Comparison of ENCODE assay signal across 8 cellular contexts in genomic region chr10:73785721-73786511, GRCh38. TPM values are rescaled to one million over a fixed set of nuclear protein-coding genes. Genes with fewer than 3 reads are reported as not detected.
DNase-seq lines count a peak whose midpoint lies in the region; ATAC-seq, FAIRE-seq and TF ChIP-seq lines count a peak whose summit lies in the region.

No MANE protein-coding gene starts in this region.

- no peaks in the 10 kb centered on the region for H3K27me3 ChIP-seq in lung (ENCODE audit: control insufficient read depth, insufficient read depth)

- peak; percentile 33 for ATAC-seq in GM19324 (IDR thresholded peaks at IDR 0.05; ENCODE audit: low FRiP score, unreplicated experiment)
- ATAC-seq in HG03558 (IDR thresholded peaks at IDR 0.05; ENCODE audit: extremely low read depth, unreplicated experiment): peak; percentile 4
- ATAC-seq in lung (ENCODE audit: insufficient read depth, low FRiP score): peak; percentile 22

- H3K4me3 ChIP-seq in AG10803 (ENCODE audit: low read length) (peak overlapping the region; percentile 91), lung (peak overlapping the region; percentile 80)

- 0 to 1% methylated on average over 53 to 54 of the region's 54 CpGs for WGBS in lung, 2 donors

- H3K36me3 ChIP-seq in lung (ENCODE audit: control insufficient read depth in 2 of 2, insufficient read depth in 2 of 2, low read length in 2 of 2): peaks cover 2 to 20% of the 10 kb centered on the region in 2 donors

- TF ChIP-seq CTCF in AG10803 (conservative IDR thresholded peaks at IDR 0.05; ENCODE audit: low read length) (no peak), VCaP (conservative IDR thresholded peaks at IDR 0.05) (no peak), lung (IDR thresholded peaks at IDR 0.05; ENCODE audit: control extremely low read depth, extremely low read depth) (no peak)

- no peak for FAIRE-seq in frontal cortex (lab: Jason Lieb, UNC)

- H3K9me3 ChIP-seq in lung (ENCODE audit: control insufficient read depth in 2 of 2, insufficient read depth in 1 of 2, low read length in 1 of 2): no peaks in the 10 kb centered on the region

- H3K27ac ChIP-seq in VCaP (peak overlapping the region; percentile 87), lung (ENCODE audit: low read depth in 1 of 2, low read length in 1 of 2) (peak overlapping the region; percentile 74 to 89)

- peaks cover under 1 to 16% of the 10 kb centered on the region in 2 donors for H3K4me1 ChIP-seq in lung (ENCODE audit: control insufficient read depth in 2 of 2, insufficient read depth in 2 of 2, low read length in 2 of 2)

- peak; percentile 50 for DNase-seq in AG10803 (ENCODE audit: low read depth)
- peak; percentile 64 for DNase-seq in dermis blood vessel endothelial cell
- peak; percentile 51 for DNase-seq in lung (ENCODE audit: low spot score)
- peak; percentile 23 for DNase-seq in superior temporal gyrus (ENCODE audit: extremely low spot score)
- no peak for DNase-seq in frontal cortex (ENCODE audit: low spot score in 2 of 2)

RNA-seq across cellular contexts. Expression of gene ZSWIM8, which starts 0.5 kb away (rescaled TPM):
- total RNA-seq in dermis blood vessel endothelial cell (66.4 and 71.8 TPM in 2 replicates), lung (100 to 1,000 TPM in 1 of 2 donors, 10 to 100 TPM in 1; 78.0 to 108 TPM), frontal cortex (31.8 TPM)
- 100 to 1,000 TPM in 1 of 2 donors, 10 to 100 TPM in 1; 70.3 to 113 TPM for polyA plus RNA-seq in lung

RNA-seq across cellular contexts. Expression of gene CHCHD1, which starts 4.1 kb away (rescaled TPM):
- 18.2 and 19.4 TPM in 2 replicates for total RNA-seq in dermis blood vessel endothelial cell
- total RNA-seq in lung: 10 to 100 TPM; 18.7 to 22.5 TPM
- 10 to 100 TPM; 53.2 to 88.3 TPM for polyA plus RNA-seq in lung
- total RNA-seq in frontal cortex: 16.7 TPM

RNA-seq across cellular contexts. Expression of gene NDST2, which starts 25.5 kb away (rescaled TPM):
- total RNA-seq in dermis blood vessel endothelial cell (10.9 and 13.4 TPM in 2 replicates), lung (10 to 100 TPM; 30.8 to 38.7 TPM), frontal cortex (7.7 TPM)
- 10 to 100 TPM; 10.9 to 35.3 TPM for polyA plus RNA-seq in lung

RNA-seq across cellular contexts. Expression of gene SEC24C, which starts 41.7 kb away (rescaled TPM):
- total RNA-seq in dermis blood vessel endothelial cell: 67.6 and 93.3 TPM in 2 replicates
- 10 to 100 TPM; 67.3 to 77.4 TPM for total RNA-seq in lung
- 10 to 100 TPM; 42.3 to 47.6 TPM for polyA plus RNA-seq in lung
- 41.6 TPM for total RNA-seq in frontal cortex

Comparison
In these comparisons a context has a peak if more than half of its experiments do, and no peak if none do; other contexts are left out.
1. DNase-seq: peak in AG10803 (single experiment), dermis blood vessel endothelial cell (single experiment), lung (single experiment) and superior temporal gyrus (single experiment); none in frontal cortex (0 of 2).
2. Peak in every context shown above with its lines, with median percentiles within 50 percentile points of each other: ATAC-seq.